27 cellular contexts compared by ENCODE assay signal in the genomic region with DNA sequence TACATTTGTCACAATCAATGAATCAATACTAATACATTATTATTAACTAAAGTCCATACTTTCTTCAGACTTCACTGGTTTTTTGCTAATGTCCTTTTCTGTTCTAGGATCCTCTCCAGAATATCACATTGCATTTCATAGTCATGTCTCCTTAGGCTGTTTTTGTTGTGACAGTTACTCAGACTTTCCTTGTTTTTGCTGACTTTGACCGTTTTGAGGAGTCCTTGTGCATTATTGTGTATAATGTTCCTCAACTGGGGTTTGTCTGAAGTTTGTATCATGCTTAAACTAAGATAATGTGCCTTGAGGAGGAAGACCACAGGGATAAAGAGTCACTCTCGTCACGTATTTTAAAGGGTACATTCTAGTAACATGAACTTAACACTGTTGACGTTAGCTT.
"Had no signal": no experiment of that assay in that cellular context is flagged by ENCODE, and none has a peak within 500 bp of the region (broad histone marks: within the 10 kb centered on the region; RNA-seq: fewer than 3 reads in every experiment).

No MANE protein-coding gene starts in this region.

- H3K36me3 ChIP-seq: colonic mucosa, esophagus squamous epithelium, gastrocnemius medialis, heart right ventricle, left lung, lower lobe of right lung had no signal

- H3K27me3 ChIP-seq: colonic mucosa, gastrocnemius medialis, heart right ventricle had no signal

- H3K27ac Mint-ChIP-seq: dendritic cell treated with granulocyte-macrophage colony-stimulating factor and Interleukin-4, amounts not matched to agents 40 ng/mL and 50 ng/mL, for 4 days; effector memory CD8-positive, alpha-beta T cell; endodermal cell; mesothelial cell of epicardium had no signal

- H3K9me3 Mint-ChIP-seq: dendritic cell treated with granulocyte-macrophage colony-stimulating factor and Interleukin-4, amounts not matched to agents 40 ng/mL and 50 ng/mL, for 4 days; effector memory CD8-positive, alpha-beta T cell had no signal

- H3K4me1 Mint-ChIP-seq: mesothelial cell of epicardium had no signal

- FAIRE-seq: endometrium, islet of Langerhans, keratinocyte had no signal

- H3K4me1 ChIP-seq: colonic mucosa, esophagus squamous epithelium, gastrocnemius medialis, left lung, lower lobe of right lung had no signal

- H3K4me3 Mint-ChIP-seq: dendritic cell treated with granulocyte-macrophage colony-stimulating factor and Interleukin-4, amounts not matched to agents 40 ng/mL and 50 ng/mL, for 4 days; effector memory CD8-positive, alpha-beta T cell; endodermal cell; mesothelial cell of epicardium had no signal

- H3K27me3 Mint-ChIP-seq: dendritic cell treated with granulocyte-macrophage colony-stimulating factor and Interleukin-4, amounts not matched to agents 40 ng/mL and 50 ng/mL, for 4 days had no signal

- ATAC-seq: effector memory CD8-positive, alpha-beta T cell; esophagus mucosa; gastrocnemius medialis; heart right ventricle; left cardiac atrium; left lung; left ventricle myocardium superior; lower lobe of right lung; mucosa of descending colon had no signal

- H3K27ac ChIP-seq: colonic mucosa, epithelial cell of prostate, esophagus squamous epithelium, gastrocnemius medialis, heart right ventricle, left lung, lower lobe of right lung had no signal

- H3K36me3 Mint-ChIP-seq: mesothelial cell of epicardium had no signal

- H3K9me3 ChIP-seq: colonic mucosa, esophagus squamous epithelium, gastrocnemius medialis, heart right ventricle, left lung, lower lobe of right lung, mucosa of descending colon had no signal

- H3K4me3 ChIP-seq: colonic mucosa, esophagus squamous epithelium, gastrocnemius medialis, heart right ventricle, left lung, lower lobe of right lung, mucosa of descending colon had no signal

- DNase-seq: colonic mucosa; cortex of kidney; effector CD8-positive, alpha-beta T cell; effector memory CD8-positive, alpha-beta T cell; endodermal cell; erythroblast; esophagus squamous epithelium; foreskin fibroblast; foreskin melanocyte; gastrocnemius medialis; glutamatergic neuron; head of caudate nucleus; heart right ventricle; hippocampal formation; left cardiac atrium; left lung; left ventricle myocardium superior; lower lobe of right lung; mesenchymal stem cell; mucosa of descending colon had no signal
